In genomic region chr3:138914870-138915502, GRCh38 we compare ENCODE assay signal across 1 cellular context.
TF ChIP-seq lines count a peak whose summit lies in the region.

No MANE protein-coding gene starts in this region.

TF ChIP-seq in GM12878, 131 proteins besides CTCF, POLR2A, EP300 and RAD21 (continued from another document):
- TF ChIP-seq, protein P1, sequence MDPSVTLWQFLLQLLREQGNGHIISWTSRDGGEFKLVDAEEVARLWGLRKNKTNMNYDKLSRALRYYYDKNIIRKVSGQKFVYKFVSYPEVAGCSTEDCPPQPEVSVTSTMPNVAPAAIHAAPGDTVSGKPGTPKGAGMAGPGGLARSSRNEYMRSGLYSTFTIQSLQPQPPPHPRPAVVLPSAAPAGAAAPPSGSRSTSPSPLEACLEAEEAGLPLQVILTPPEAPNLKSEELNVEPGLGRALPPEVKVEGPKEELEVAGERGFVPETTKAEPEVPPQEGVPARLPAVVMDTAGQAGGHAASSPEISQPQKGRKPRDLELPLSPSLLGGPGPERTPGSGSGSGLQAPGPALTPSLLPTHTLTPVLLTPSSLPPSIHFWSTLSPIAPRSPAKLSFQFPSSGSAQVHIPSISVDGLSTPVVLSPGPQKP (IDR thresholded peaks at IDR 0.05; ENCODE audit: low read depth, low read length): no peak
- no peak for TF ChIP-seq ZBED1 (IDR thresholded peaks at IDR 0.05; ENCODE audit: borderline replicate concordance)
- no peak for TF ChIP-seq PML (IDR thresholded peaks at IDR 0.05; ENCODE audit: low read length)
- TF ChIP-seq IKZF2 (IDR thresholded peaks at IDR 0.05): no peak
- TF ChIP-seq, protein P2, sequence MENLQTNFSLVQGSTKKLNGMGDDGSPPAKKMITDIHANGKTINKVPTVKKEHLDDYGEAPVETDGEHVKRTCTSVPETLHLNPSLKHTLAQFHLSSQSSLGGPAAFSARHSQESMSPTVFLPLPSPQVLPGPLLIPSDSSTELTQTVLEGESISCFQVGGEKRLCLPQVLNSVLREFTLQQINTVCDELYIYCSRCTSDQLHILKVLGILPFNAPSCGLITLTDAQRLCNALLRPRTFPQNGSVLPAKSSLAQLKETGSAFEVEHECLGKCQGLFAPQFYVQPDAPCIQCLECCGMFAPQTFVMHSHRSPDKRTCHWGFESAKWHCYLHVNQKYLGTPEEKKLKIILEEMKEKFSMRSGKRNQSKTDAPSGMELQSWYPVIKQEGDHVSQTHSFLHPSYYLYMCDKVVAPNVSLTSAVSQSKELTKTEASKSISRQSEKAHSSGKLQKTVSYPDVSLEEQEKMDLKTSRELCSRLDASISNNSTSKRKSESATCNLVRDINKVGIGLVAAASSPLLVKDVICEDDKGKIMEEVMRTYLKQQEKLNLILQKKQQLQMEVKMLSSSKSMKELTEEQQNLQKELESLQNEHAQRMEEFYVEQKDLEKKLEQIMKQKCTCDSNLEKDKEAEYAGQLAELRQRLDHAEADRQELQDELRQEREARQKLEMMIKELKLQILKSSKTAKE (IDR thresholded peaks at IDR 0.05; ENCODE audit: low read depth, poor library complexity, severe bottlenecking): no peak
- TF ChIP-seq IRF5 (IDR thresholded peaks at IDR 0.05; ENCODE audit: borderline replicate concordance): no peak
- no peak for TF ChIP-seq SREBF1 (IDR thresholded peaks at IDR 0.05; ENCODE audit: low read length)
- TF ChIP-seq, protein P3, sequence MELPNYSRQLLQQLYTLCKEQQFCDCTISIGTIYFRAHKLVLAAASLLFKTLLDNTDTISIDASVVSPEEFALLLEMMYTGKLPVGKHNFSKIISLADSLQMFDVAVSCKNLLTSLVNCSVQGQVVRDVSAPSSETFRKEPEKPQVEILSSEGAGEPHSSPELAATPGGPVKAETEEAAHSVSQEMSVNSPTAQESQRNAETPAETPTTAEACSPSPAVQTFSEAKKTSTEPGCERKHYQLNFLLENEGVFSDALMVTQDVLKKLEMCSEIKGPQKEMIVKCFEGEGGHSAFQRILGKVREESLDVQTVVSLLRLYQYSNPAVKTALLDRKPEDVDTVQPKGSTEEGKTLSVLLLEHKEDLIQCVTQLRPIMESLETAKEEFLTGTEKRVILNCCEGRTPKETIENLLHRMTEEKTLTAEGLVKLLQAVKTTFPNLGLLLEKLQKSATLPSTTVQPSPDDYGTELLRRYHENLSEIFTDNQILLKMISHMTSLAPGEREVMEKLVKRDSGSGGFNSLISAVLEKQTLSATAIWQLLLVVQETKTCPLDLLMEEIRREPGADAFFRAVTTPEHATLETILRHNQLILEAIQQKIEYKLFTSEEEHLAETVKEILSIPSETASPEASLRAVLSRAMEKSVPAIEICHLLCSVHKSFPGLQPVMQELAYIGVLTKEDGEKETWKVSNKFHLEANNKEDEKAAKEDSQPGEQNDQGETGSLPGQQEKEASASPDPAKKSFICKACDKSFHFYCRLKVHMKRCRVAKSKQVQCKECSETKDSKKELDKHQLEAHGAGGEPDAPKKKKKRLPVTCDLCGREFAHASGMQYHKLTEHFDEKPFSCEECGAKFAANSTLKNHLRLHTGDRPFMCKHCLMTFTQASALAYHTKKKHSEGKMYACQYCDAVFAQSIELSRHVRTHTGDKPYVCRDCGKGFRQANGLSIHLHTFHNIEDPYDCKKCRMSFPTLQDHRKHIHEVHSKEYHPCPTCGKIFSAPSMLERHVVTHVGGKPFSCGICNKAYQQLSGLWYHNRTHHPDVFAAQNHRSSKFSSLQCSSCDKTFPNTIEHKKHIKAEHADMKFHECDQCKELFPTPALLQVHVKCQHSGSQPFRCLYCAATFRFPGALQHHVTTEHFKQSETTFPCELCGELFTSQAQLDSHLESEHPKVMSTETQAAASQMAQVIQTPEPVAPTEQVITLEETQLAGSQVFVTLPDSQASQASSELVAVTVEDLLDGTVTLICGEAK (IDR thresholded peaks at IDR 0.05; ENCODE audit: borderline replicate concordance): no peak
- TF ChIP-seq HSF1 (IDR thresholded peaks at IDR 0.05; ENCODE audit: low read depth, low read length): no peak
- TF ChIP-seq NR2C2 (IDR thresholded peaks at IDR 0.05; ENCODE audit: borderline replicate concordance, control insufficient read depth, insufficient read length, low read depth): no peak
- no peak for TF ChIP-seq IRF3 (IDR thresholded peaks at IDR 0.05)
- no peak for TF ChIP-seq IRF4 (IDR thresholded peaks at IDR 0.05; ENCODE audit: low read depth, low read length)
- TF ChIP-seq MTA2 (IDR thresholded peaks at IDR 0.05; ENCODE audit: low read depth): no peak
- TF ChIP-seq MEF2A (IDR thresholded peaks at IDR 0.05; ENCODE audit: insufficient read depth, low read depth, low read length): no peak
